1 cellular context compared by ENCODE assay signal in the genomic region with DNA sequence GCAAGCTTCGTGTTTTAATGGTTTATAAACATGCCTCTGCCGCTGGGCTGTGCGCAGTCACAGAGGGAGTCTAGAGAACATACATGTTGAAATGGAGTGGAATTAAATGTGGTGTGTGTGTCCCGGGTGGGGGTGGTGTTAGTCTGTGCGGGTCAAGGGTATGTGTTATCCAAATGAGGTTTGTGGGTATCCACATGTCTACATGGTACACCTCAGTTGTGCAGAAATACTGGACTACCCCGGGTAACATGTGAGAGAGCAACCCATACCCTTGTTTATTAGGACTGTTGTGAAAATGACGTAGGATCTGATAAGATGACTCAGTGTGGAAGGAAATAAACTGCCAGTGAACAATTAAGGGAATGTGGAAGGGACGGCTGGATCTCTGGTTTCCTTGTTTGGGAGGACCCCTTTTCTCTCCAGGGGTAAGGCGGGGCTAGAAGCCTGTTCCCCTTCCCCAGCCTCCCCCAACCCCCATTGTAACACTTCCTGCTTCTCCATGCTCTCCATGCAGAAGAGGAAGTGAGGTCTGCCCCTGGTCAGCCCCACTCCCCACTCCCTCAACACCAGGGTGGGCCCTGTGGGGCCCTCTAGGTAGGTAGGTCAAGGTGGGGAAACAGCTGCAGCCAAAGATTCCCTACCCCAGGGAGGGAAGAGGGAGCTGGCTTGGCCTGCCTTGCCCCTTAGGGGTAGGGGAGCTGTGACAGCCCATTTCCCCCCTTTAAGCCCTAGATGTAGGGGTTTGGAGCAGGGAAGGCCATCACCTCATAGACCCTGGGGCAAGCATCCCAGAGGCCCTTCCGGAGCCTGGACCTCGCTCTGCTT.
TF ChIP-seq lines count a peak whose summit lies in the region.

No MANE protein-coding gene starts in this region.

TF ChIP-seq in A549, 52 proteins besides CTCF, POLR2A, EP300 and RAD21 (continued from another document):
- no peak for TF ChIP-seq EHF (CRISPR knock-in tag; IDR thresholded peaks at IDR 0.05)
- TF ChIP-seq NPAS2 (CRISPR knock-in tag; IDR thresholded peaks at IDR 0.05; ENCODE audit: borderline replicate concordance), result no peak
- no peak for TF ChIP-seq RNF2 (IDR thresholded peaks at IDR 0.05; ENCODE audit: borderline replicate concordance, low read depth)
- no peak for TF ChIP-seq TP53 (CRISPR knock-in tag; IDR thresholded peaks at IDR 0.05)
- TF ChIP-seq ZFP36 (IDR thresholded peaks at IDR 0.05; ENCODE audit: borderline replicate concordance, partially characterized antibody), result no peak
